8 cellular contexts compared by ENCODE assay signal in genomic region chr3:46895204-46895660, GRCh38. TPM values are rescaled to one million over a fixed set of nuclear protein-coding genes. Genes with fewer than 3 reads are reported as not detected.
DNase-seq lines count a peak whose midpoint lies in the region; ATAC-seq and TF ChIP-seq lines count a peak whose summit lies in the region.

No MANE protein-coding gene starts in this region.

- H3K4me3 Mint-ChIP-seq in central memory CD8-positive, alpha-beta T cell: no peak overlapping the region

- no peak overlapping the region for H3K4me3 ChIP-seq in lower leg skin (ENCODE audit: low read depth, poor library complexity, severe bottlenecking)

- no peak for TF ChIP-seq POLR2A in lower leg skin (IDR thresholded peaks at IDR 0.05)

- no peaks in the 10 kb centered on the region for H3K9me3 Mint-ChIP-seq in central memory CD8-positive, alpha-beta T cell

- peaks cover 5% of the 10 kb centered on the region for H3K4me1 Mint-ChIP-seq in central memory CD8-positive, alpha-beta T cell

- 21 to 23% methylated on average over 5 of the region's 5 CpGs for whole genome bisulfite sequencing in lower leg skin, 2 donors

- no peak overlapping the region for H3K27ac Mint-ChIP-seq in central memory CD8-positive, alpha-beta T cell (ENCODE audit: low read depth)

- H3K27me3 Mint-ChIP-seq in central memory CD8-positive, alpha-beta T cell: peaks cover 37% of the 10 kb centered on the region

- DNase-seq in ELF-1 (ENCODE audit: low read depth, low spot score) (peak; percentile 60), MV-4-11 (lab: John Stamatoyannopoulos, UW) (peak; percentile 12), lower leg skin (ENCODE audit: low spot score in 2 of 2) (peak; percentile 46 to 93), amniotic stem cell (lab: John Stamatoyannopoulos, UW) (no peak)
- DNase-seq in activated CD4-positive, alpha-beta T cell treated with anti-CD3 and anti-CD28 coated beads for 1 hour: peak; percentile 67
- peak; percentile 70 to 72 for DNase-seq in central memory CD8-positive, alpha-beta T cell (ENCODE audit: low spot score in 2 of 2)
- DNase-seq in stimulated activated CD8-positive, alpha-beta memory T cell treated with anti-CD3 and anti-CD28 coated beads, Interleukin-15, amount 100 ng/mL, for 4 hours (ENCODE audit: low read depth in 2 of 2): peak; percentile 46 to 65

- H3K36me3 Mint-ChIP-seq in central memory CD8-positive, alpha-beta T cell (ENCODE audit: insufficient read depth): peaks cover 5% of the 10 kb centered on the region

- no peak for TF ChIP-seq CTCF in lower leg skin (IDR thresholded peaks at IDR 0.05)

- intact Hi-C loops in lower leg skin (cut with DNase I; ENCODE audit: low total_unique reads): loop anchor here (5.0 kb wide), 1 partner anchor 188 kb away; no protein-coding TSS in a partner anchor

- ATAC-seq in central memory CD8-positive, alpha-beta T cell (replicated peaks; ENCODE audit: extremely low read depth, poor library complexity, severe bottlenecking): peak; percentile 69
- no peak for ATAC-seq in GM18858 (IDR thresholded peaks at IDR 0.05; ENCODE audit: unreplicated experiment)

RNA-seq across cellular contexts. Expression of gene PTH1R, which starts 17.7 kb away (rescaled TPM):
- total RNA-seq in lower leg skin: 1 to 10 TPM; 1.8 to 5.4 (median 2.5) TPM

RNA-seq across cellular contexts. Expression of gene MYL3, which starts 32.0 kb away (rescaled TPM):
- 1 to 10 TPM in 2 of 4 donors, under 1 TPM in 1, not detected in 1; 0.59 to 1.7 (median 1.3) TPM for total RNA-seq in lower leg skin
